ENCODE assay signal across 10 cellular contexts in genomic region chr9:113215142-113215541, GRCh38. TPM values are rescaled to one million over a fixed set of nuclear protein-coding genes. Genes with fewer than 3 reads are reported as not detected.
A peak's percentile ranks its signal among the peaks of the same experiment; 100 is the strongest.
DNase-seq lines count a peak whose midpoint lies in the region; ATAC-seq and TF ChIP-seq lines count a peak whose summit lies in the region.
"Had no signal": no experiment of that assay in that cellular context is flagged by ENCODE, and none has a peak within 500 bp of the region (broad histone marks: within the 10 kb centered on the region; RNA-seq: fewer than 3 reads in every experiment).

No MANE protein-coding gene starts in this region.

- peak; percentile 57 to 59 for ATAC-seq in activated CD4-positive, CD25-positive, alpha-beta regulatory T cell treated with anti-CD3 and anti-CD28 coated beads, Interleukin-2, amount 50 U/mL, for 24 hours
- ATAC-seq in central memory CD8-positive, alpha-beta T cell (replicated peaks; ENCODE audit: extremely low read depth, poor library complexity, severe bottlenecking) = no peak
- ATAC-seq in HG02798 (IDR thresholded peaks at IDR 0.05; ENCODE audit: poor library complexity, unreplicated experiment) = no peak

- H3K27me3 Mint-ChIP-seq in central memory CD8-positive, alpha-beta T cell = no peaks in the 10 kb centered on the region
- no peaks in the 10 kb centered on the region for H3K27me3 Mint-ChIP-seq in osteocyte (ENCODE audit: unreplicated experiment)

- H3K9me3 ChIP-seq in tibial artery = no peaks in the 10 kb centered on the region

- intact Hi-C loops in tibial artery (cut with DNase I; ENCODE audit: low total_unique reads) = no loop called here

- no peak overlapping the region for H3K4me3 ChIP-seq in tibial artery
- H3K4me3 ChIP-seq: neural progenitor cell had no signal

- no peak overlapping the region for H3K4me3 Mint-ChIP-seq in central memory CD8-positive, alpha-beta T cell
- H3K4me3 Mint-ChIP-seq in osteocyte (ENCODE audit: unreplicated experiment) = no peak overlapping the region
- H3K4me3 Mint-ChIP-seq: neural progenitor cell had no signal

- no peak for DNase-seq in activated CD4-positive, CD25-positive, alpha-beta regulatory T cell (lab: John Stamatoyannopoulos, UW)
- DNase-seq in NCI-H226 = peak; percentile 48
- no peak for DNase-seq in central memory CD8-positive, alpha-beta T cell (ENCODE audit: low spot score in 2 of 2)
- no peak for DNase-seq in osteocyte (ENCODE audit: extremely low spot score, unreplicated experiment)
- DNase-seq in C1 segment of cervical spinal cord (lab: John Stamatoyannopoulos, UW) = no peak
- DNase-seq in tibial artery = no peak
- DNase-seq: NCI-H1092 had no signal

- H3K27me3 ChIP-seq in tibial artery = no peaks in the 10 kb centered on the region
- H3K27me3 ChIP-seq: neural progenitor cell had no signal

- peaks cover 22% of the 10 kb centered on the region for H3K4me1 Mint-ChIP-seq in central memory CD8-positive, alpha-beta T cell
- peaks cover 13% of the 10 kb centered on the region for H3K4me1 Mint-ChIP-seq in osteocyte (ENCODE audit: unreplicated experiment)

- TF ChIP-seq CTCF in osteocyte (IDR thresholded peaks at IDR 0.05) = no peak
- no peak for TF ChIP-seq CTCF in tibial artery (IDR thresholded peaks at IDR 0.05)

- peaks cover 7 to 30% (median 12%) of the 10 kb centered on the region in 3 donors for H3K36me3 ChIP-seq in tibial artery
- H3K36me3 ChIP-seq: neural progenitor cell had no signal

- peaks cover 0 to 18% (median 11%) of the 10 kb centered on the region in 4 donors for H3K4me1 ChIP-seq in tibial artery

- peak overlapping the region; percentile 86 for H3K27ac Mint-ChIP-seq in central memory CD8-positive, alpha-beta T cell (ENCODE audit: low read depth)
- H3K27ac Mint-ChIP-seq in osteocyte (ENCODE audit: unreplicated experiment) = peak overlapping the region; percentile 3
- H3K27ac Mint-ChIP-seq: neural progenitor cell had no signal

- H3K27ac ChIP-seq in tibial artery = no peak overlapping the region
- H3K27ac ChIP-seq: neural progenitor cell had no signal

- H3K9me3 Mint-ChIP-seq in central memory CD8-positive, alpha-beta T cell = no peaks in the 10 kb centered on the region
- no peaks in the 10 kb centered on the region for H3K9me3 Mint-ChIP-seq in osteocyte (ENCODE audit: unreplicated experiment)
- H3K9me3 Mint-ChIP-seq: neural progenitor cell had no signal

- H3K36me3 Mint-ChIP-seq in central memory CD8-positive, alpha-beta T cell (ENCODE audit: insufficient read depth) = peaks cover 12% of the 10 kb centered on the region
- peaks cover 17% of the 10 kb centered on the region for H3K36me3 Mint-ChIP-seq in osteocyte (ENCODE audit: unreplicated experiment)

RNA-seq across cellular contexts. Expression of gene FKBP15, which starts 5.9 kb away (rescaled TPM):
- total RNA-seq in osteocyte = 30.8 and 31.9 TPM in 2 replicates

RNA-seq across cellular contexts. Expression of gene SLC31A1, which starts 6.2 kb away (rescaled TPM):
- total RNA-seq in osteocyte = 22.1 and 22.4 TPM in 2 replicates

Comparison
In these comparisons a context has a peak if more than half of its experiments do, and no peak if none do; other contexts are left out.
1. ATAC-seq: peak in activated CD4-positive, CD25-positive, alpha-beta regulatory T cell treated with anti-CD3 and anti-CD28 coated beads, Interleukin-2, amount 50 U/mL, for 24 hours (2 of 2); none in central memory CD8-positive, alpha-beta T cell (single experiment) and HG02798 (single experiment).